Comparison of ENCODE assay signal across 6 cellular contexts in the genomic region with DNA sequence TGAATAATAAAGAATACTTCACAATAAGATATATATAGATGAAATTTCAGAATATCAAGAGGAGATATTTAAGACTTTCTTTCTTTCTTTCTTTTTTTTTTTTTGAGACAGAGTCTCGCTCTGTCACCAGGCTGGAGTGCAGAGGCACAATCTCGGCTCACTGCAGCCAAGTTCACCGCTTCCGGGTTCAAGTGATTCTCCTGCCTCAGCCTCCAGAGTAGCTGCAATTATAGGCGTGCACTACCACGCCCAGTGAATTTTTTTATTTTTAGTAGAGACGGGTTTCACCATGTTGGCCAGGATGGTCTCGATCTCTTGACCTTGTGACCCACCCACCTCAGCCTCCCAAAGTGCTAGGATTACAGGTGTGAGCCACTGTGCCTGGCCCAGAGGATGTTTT. TPM values are rescaled to one million over a fixed set of nuclear protein-coding genes. Genes with fewer than 3 reads are reported as not detected.
"Had no signal": no experiment of that assay in that cellular context is flagged by ENCODE, and none has a peak within 500 bp of the region (broad histone marks: within the 10 kb centered on the region; RNA-seq: fewer than 3 reads in every experiment).

No MANE protein-coding gene starts in this region.

RNA-seq across cellular contexts. Expression of gene EXD1, which starts 20.2 kb away (rescaled TPM):
- total RNA-seq: HepG2, HT1080, IMR-90, NCI-H460, Right ventricle myocardium inferior, SJCRH30 had no signal
- polyA plus RNA-seq: HepG2, IMR-90 had no signal
